16 cellular contexts compared by ENCODE assay signal in the genomic region with DNA sequence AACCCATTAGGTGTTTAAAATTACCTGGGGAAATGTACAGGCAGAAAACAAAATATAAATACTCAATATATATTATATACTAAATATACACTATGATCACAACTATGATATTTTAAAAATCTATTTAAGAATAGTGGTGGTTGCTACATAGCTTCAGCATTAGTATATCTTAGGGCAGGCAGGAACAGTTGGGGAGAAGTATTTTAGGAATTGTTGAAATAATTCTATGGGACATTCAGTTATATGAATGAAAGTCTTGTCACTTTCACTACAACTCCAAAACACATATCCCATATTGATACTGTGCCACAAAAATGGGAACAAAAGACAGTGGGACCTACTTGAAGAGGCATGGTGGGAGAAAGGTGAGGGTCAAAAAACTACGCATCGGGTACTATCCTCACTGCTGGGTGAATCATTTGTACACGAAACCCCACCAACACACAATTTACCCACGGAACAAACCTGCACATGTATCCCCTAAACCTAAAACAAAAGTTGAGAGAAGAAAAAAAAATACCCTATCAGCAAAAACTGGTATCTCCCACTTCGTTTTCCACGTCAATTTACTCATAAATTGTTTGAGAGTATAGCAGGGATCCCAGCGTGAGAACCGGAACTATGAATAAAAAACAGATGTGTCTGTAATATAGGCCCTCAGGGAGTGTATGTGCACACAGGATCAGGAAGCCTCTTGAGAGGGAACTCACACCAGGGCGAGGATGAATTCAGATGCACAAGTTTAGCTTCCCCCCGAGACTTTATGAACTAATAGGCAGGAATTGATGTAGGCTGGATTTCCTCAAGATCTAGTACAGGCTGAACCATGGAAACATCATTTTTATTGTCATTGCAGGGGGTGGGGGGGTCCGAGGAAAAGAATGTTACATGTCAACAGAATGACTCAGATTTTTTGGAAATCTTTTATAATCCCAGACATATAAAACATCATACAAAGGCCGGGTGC. TPM values are rescaled to one million over a fixed set of nuclear protein-coding genes. Genes with fewer than 3 reads are reported as not detected.
DNase-seq lines count a peak whose midpoint lies in the region; TF ChIP-seq lines count a peak whose summit lies in the region.
"Had no signal": no experiment of that assay in that cellular context is flagged by ENCODE, and none has a peak within 500 bp of the region (broad histone marks: within the 10 kb centered on the region; RNA-seq: fewer than 3 reads in every experiment).

No MANE protein-coding gene starts in this region.

- TF ChIP-seq CTCF in HFF-Myc (IDR thresholded peaks at IDR 0.05; ENCODE audit: low read depth, low read length, missing control alignments): no peak
- no peak for TF ChIP-seq CTCF in brain microvascular endothelial cell (IDR thresholded peaks at IDR 0.05; ENCODE audit: low read depth, low read length, missing control alignments)
- no peak for TF ChIP-seq CTCF in right atrium auricular region (IDR thresholded peaks at IDR 0.05)
- no peak for TF ChIP-seq CTCF in testis (IDR thresholded peaks at IDR 0.05)

- in situ Hi-C loops in brain microvascular endothelial cell (cut with HindIII; ENCODE audit: low pct_ligation_motif_present, low sequenced_read_pairs): no loop called here

- intact Hi-C loops in testis (cut with DNase I; ENCODE audit: low total_unique reads): no loop called here

- H3K27ac ChIP-seq in brain microvascular endothelial cell (peak overlapping the region; percentile 95), right atrium auricular region (peak overlapping the region; percentile 85 to 92), testis (peak overlapping the region; percentile 47 to 67)
- H3K27ac ChIP-seq: WERI-Rb-1 had no signal

- no peaks in the 10 kb centered on the region for H3K9me3 ChIP-seq in right atrium auricular region
- no peaks in the 10 kb centered on the region for H3K9me3 ChIP-seq in testis
- H3K9me3 ChIP-seq: ascending aorta had no signal

- 73 to 75% methylated on average over 12 of the region's 12 CpGs for WGBS in testis, 2 donors

- H3K4me1 ChIP-seq in right atrium auricular region (peaks cover 0 to 69% of the 10 kb centered on the region in 2 donors), testis (peaks cover 20% of the 10 kb centered on the region)

- H3K4me3 ChIP-seq in HFF-Myc (replicated peaks; ENCODE audit: low read depth, low read length) (no peak overlapping the region), brain microvascular endothelial cell (ENCODE audit: low read depth, low read length) (no peak overlapping the region), right atrium auricular region (no peak overlapping the region), testis (no peak overlapping the region)
- H3K4me3 ChIP-seq: ascending aorta had no signal

- no peak for TF ChIP-seq POLR2A in testis (IDR thresholded peaks at IDR 0.05)

- H3K36me3 ChIP-seq in brain microvascular endothelial cell (replicated peaks) (no peaks in the 10 kb centered on the region), right atrium auricular region (no peaks in the 10 kb centered on the region), testis (ENCODE audit: low read depth, missing control alignments) (no peaks in the 10 kb centered on the region)
- H3K36me3 ChIP-seq: ascending aorta, WERI-Rb-1 had no signal

- H3K27me3 ChIP-seq in brain microvascular endothelial cell (replicated peaks) (no peaks in the 10 kb centered on the region), right atrium auricular region (no peaks in the 10 kb centered on the region), testis (no peaks in the 10 kb centered on the region)
- H3K27me3 ChIP-seq: ascending aorta had no signal

- peak; percentile 83 for DNase-seq in HFF-Myc (ENCODE audit: extremely low read depth, low read depth)
- peak; percentile 91 for DNase-seq in brain microvascular endothelial cell
- no peak for DNase-seq in right atrium auricular region (ENCODE audit: low spot score)
- peak; percentile 32 for DNase-seq in testis
- no peak for DNase-seq in hippocampal formation (lab: John Stamatoyannopoulos, UW)
- DNase-seq in stimulated activated CD4-positive, alpha-beta T cell treated with anti-CD3 and anti-CD28 coated beads, Interleukin-12 subunit alpha, Interleukin-12 subunit beta, amount 100 ng/mL, for 4 hours: no peak
- no peak for DNase-seq in NCI-H1092 (lab: John Stamatoyannopoulos, UW)
- DNase-seq in NOMO-1 treated with DMSO at 0.1 percent for 48 hours (lab: John Stamatoyannopoulos, UW; ENCODE audit: unreplicated experiment): no peak
- DNase-seq: activated T-cell treated with anti-CD3 and anti-CD28 coated beads for 4 hours; DMS 273 treated with DMSO at 0.1 percent for 48 hours; Kasumi-1; NCI-H510A treated with DMSO at 0.1 percent for 48 hours; nephron progenitor cell; stimulated activated CD4-positive, alpha-beta T cell treated with anti-CD3 and anti-CD28 coated beads, Interleukin-1b, Interleukin-23, amount 100 ng/mL, for 48 hours; WERI-Rb-1 had no signal

RNA-seq across cellular contexts. Expression of gene SLC16A12, which starts 16.2 kb away (rescaled TPM):
- total RNA-seq in right atrium auricular region: 10 to 100 TPM in 1 of 2 donors, 1 to 10 TPM in 1; 6.0 to 10.0 TPM
- 1 to 10 TPM; 1.9 to 6.0 TPM for total RNA-seq in testis
- polyA plus RNA-seq in testis (ENCODE audit: insufficient read depth, low read depth, low replicate concordance): 2.8 TPM
- total RNA-seq: ascending aorta had no signal

Comparison
In these comparisons a context has a peak if more than half of its experiments do, and no peak if none do; other contexts are left out.
1. DNase-seq: peak in HFF-Myc (single experiment), brain microvascular endothelial cell (single experiment) and testis (single experiment); none in right atrium auricular region (single experiment), hippocampal formation (0 of 2), stimulated activated CD4-positive, alpha-beta T cell treated with anti-CD3 and anti-CD28 coated beads, Interleukin-12 subunit alpha, Interleukin-12 subunit beta, amount 100 ng/mL, for 4 hours (single experiment), NCI-H1092 (single experiment) and NOMO-1 treated with DMSO at 0.1 percent for 48 hours (single experiment).
2. Peak in every context shown above with its lines, with median percentiles within 50 percentile points of each other: H3K27ac ChIP-seq.